ENCODE assay signal across 1 cellular context in genomic region chr17:7839199-7839889, GRCh38.
TF ChIP-seq lines count a peak whose summit lies in the region.

No MANE protein-coding gene starts in this region.

TF ChIP-seq in HCT116, 20 proteins besides CTCF, POLR2A, EP300 and RAD21:
- TF ChIP-seq POLR2AphosphoS5 (IDR thresholded peaks at IDR 0.05; ENCODE audit: low read depth, low read length) (peak; percentile 11), EZH2phosphoT487 (IDR thresholded peaks at IDR 0.05; ENCODE audit: borderline replicate concordance) (no peak)
